Comparison of ENCODE assay signal across 28 cellular contexts in genomic region chr10:12924911-12925310, GRCh38.
"Had no signal": no experiment of that assay in that cellular context is flagged by ENCODE, and none has a peak within 500 bp of the region (broad histone marks: within the 10 kb centered on the region; RNA-seq: fewer than 3 reads in every experiment).

No MANE protein-coding gene starts in this region.

- H3K9me3 ChIP-seq: suprapubic skin, testis, thoracic aorta, thyroid gland, tibial artery, transverse colon, upper lobe of right lung, uterus, vagina had no signal

- ATAC-seq: stimulated activated effector memory CD8-positive, alpha-beta T cell treated with anti-CD3 and anti-CD28 coated beads, Interleukin-12 subunit alpha, Interleukin-12 subunit beta, amount 100 ng/mL, for 72 hours; stimulated activated memory B cell treated with anti-CD40 and anti-IgM and Interleukin-4, amounts not matched to agents 10 μg/mL and 1 μg/mL and 100 μg/mL, for 72 hours; stimulated activated naive B cell treated with anti-CD40 and anti-IgM and Interleukin-4, amounts not matched to agents 10 μg/mL and 1 μg/mL and 100 μg/mL, for 72 hours; stimulated activated naive CD8-positive, alpha-beta T cell treated with anti-CD3 and anti-CD28 coated beads, Interleukin-15, amount 100 ng/mL, for 72 hours; stimulated activated naive CD8-positive, alpha-beta T cell treated with anti-CD3 and anti-CD28 coated beads, Interleukin-15, Interleukin-2, amounts not matched to agents 100 U/mL and 50 U/mL, for 24 hours; upper lobe of right lung had no signal

- H3K27ac ChIP-seq: stomach, suprapubic skin, testis, thoracic aorta, thyroid gland, tibial artery, tibial nerve, transverse colon, upper lobe of left lung, upper lobe of right lung, uterus, vagina had no signal

- H3K36me3 Mint-ChIP-seq: stimulated activated effector memory CD8-positive, alpha-beta T cell treated with anti-CD3 and anti-CD28 coated beads, Interleukin-12 subunit alpha, Interleukin-12 subunit beta, amount 100 ng/mL, for 72 hours; stimulated activated memory B cell treated with anti-CD40 and anti-IgM and Interleukin-4, amounts not matched to agents 10 μg/mL and 1 μg/mL and 100 μg/mL, for 72 hours; stimulated activated naive B cell treated with anti-CD40 and anti-IgM and Interleukin-4, amounts not matched to agents 10 μg/mL and 1 μg/mL and 100 μg/mL, for 72 hours had no signal

- H3K4me1 ChIP-seq: stomach, suprapubic skin, tibial nerve, transverse colon, upper lobe of left lung, upper lobe of right lung, uterus, vagina had no signal

- H3K27ac Mint-ChIP-seq: stimulated activated effector memory CD8-positive, alpha-beta T cell treated with anti-CD3 and anti-CD28 coated beads, Interleukin-12 subunit alpha, Interleukin-12 subunit beta, amount 100 ng/mL, for 72 hours; stimulated activated memory B cell treated with anti-CD40 and anti-IgM and Interleukin-4, amounts not matched to agents 10 μg/mL and 1 μg/mL and 100 μg/mL, for 72 hours; stimulated activated naive B cell treated with anti-CD40 and anti-IgM and Interleukin-4, amounts not matched to agents 10 μg/mL and 1 μg/mL and 100 μg/mL, for 72 hours; stimulated activated naive CD8-positive, alpha-beta T cell treated with anti-CD3 and anti-CD28 coated beads, Interleukin-15, Interleukin-2, amounts not matched to agents 100 ng/mL and 50 ng/mL, for 24 hours; type B pancreatic cell had no signal

- H3K27me3 ChIP-seq: stomach, suprapubic skin, testis, thyroid gland, tibial artery, tibial nerve, transverse colon, upper lobe of left lung, upper lobe of right lung, uterus, vagina had no signal

- H3K9me3 Mint-ChIP-seq: stimulated activated naive CD8-positive, alpha-beta T cell treated with anti-CD3 and anti-CD28 coated beads, Interleukin-15, amount 100 ng/mL, for 72 hours had no signal

- H3K36me3 ChIP-seq: stomach, suprapubic skin, thoracic aorta, thyroid gland, tibial nerve, transverse colon, upper lobe of left lung, upper lobe of right lung, uterus, vagina had no signal

- H3K4me1 Mint-ChIP-seq: stimulated activated effector memory CD8-positive, alpha-beta T cell treated with anti-CD3 and anti-CD28 coated beads, Interleukin-12 subunit alpha, Interleukin-12 subunit beta, amount 100 ng/mL, for 72 hours; stimulated activated memory B cell treated with anti-CD40 and anti-IgM and Interleukin-4, amounts not matched to agents 10 μg/mL and 1 μg/mL and 100 μg/mL, for 72 hours; stimulated activated naive B cell treated with anti-CD40 and anti-IgM and Interleukin-4, amounts not matched to agents 10 μg/mL and 1 μg/mL and 100 μg/mL, for 72 hours; stimulated activated naive CD8-positive, alpha-beta T cell treated with anti-CD3 and anti-CD28 coated beads, Interleukin-15, amount 100 ng/mL, for 72 hours had no signal

- DNase-seq: stimulated activated CD4-positive, alpha-beta T cell treated with anti-CD3 and anti-CD28 coated beads, Interleukin-2, amount 100 ng/mL, for 48 hours; stimulated activated CD4-positive, alpha-beta T cell treated with anti-CD3 and anti-CD28 coated beads, Interleukin-4, amount 100 ng/mL, for 1 hour; stimulated activated CD4-positive, alpha-beta T cell treated with anti-CD3 and anti-CD28 coated beads, Interleukin-4, amount 100 ng/mL, for 24 hours; stimulated activated CD4-positive, alpha-beta T cell treated with anti-CD3 and anti-CD28 coated beads, Interleukin-4, amount 100 ng/mL, for 4 hours; stimulated activated CD8-positive, alpha-beta memory T cell treated with anti-CD3 and anti-CD28 coated beads, Interleukin-4, amount 100 ng/mL, for 48 hours; stimulated activated naive B cell treated with anti-CD40 and anti-IgM and Interleukin-4, amounts not matched to agents 10 μg/mL and 1 μg/mL and 100 μg/mL, for 72 hours; stimulated activated naive CD4-positive, alpha-beta T cell; stimulated activated naive CD4-positive, alpha-beta T cell treated with Interleukin-2 at 50 U/mL for 16 hours; stimulated activated naive CD8-positive, alpha-beta T cell treated with anti-CD3 and anti-CD28 coated beads, Interleukin-15, amount 100 ng/mL, for 72 hours; stimulated activated naive CD8-positive, alpha-beta T cell treated with anti-CD3 and anti-CD28 coated beads, Interleukin-15, Interleukin-2, amounts not matched to agents 100 U/mL and 50 U/mL, for 24 hours; stomach; substantia nigra; testis; thyroid gland; tibial artery; transverse colon; trophoblast cell; upper lobe of left lung; upper lobe of right lung; uterus had no signal

- H3K4me3 Mint-ChIP-seq: stimulated activated effector memory CD8-positive, alpha-beta T cell treated with anti-CD3 and anti-CD28 coated beads, Interleukin-12 subunit alpha, Interleukin-12 subunit beta, amount 100 ng/mL, for 72 hours; stimulated activated memory B cell treated with anti-CD40 and anti-IgM and Interleukin-4, amounts not matched to agents 10 μg/mL and 1 μg/mL and 100 μg/mL, for 72 hours; stimulated activated naive B cell treated with anti-CD40 and anti-IgM and Interleukin-4, amounts not matched to agents 10 μg/mL and 1 μg/mL and 100 μg/mL, for 72 hours; stimulated activated naive CD8-positive, alpha-beta T cell treated with anti-CD3 and anti-CD28 coated beads, Interleukin-15, amount 100 ng/mL, for 72 hours; stimulated activated naive CD8-positive, alpha-beta T cell treated with anti-CD3 and anti-CD28 coated beads, Interleukin-15, Interleukin-2, amounts not matched to agents 100 ng/mL and 50 ng/mL, for 24 hours; type B pancreatic cell had no signal

- H3K27me3 Mint-ChIP-seq: stimulated activated naive CD8-positive, alpha-beta T cell treated with anti-CD3 and anti-CD28 coated beads, Interleukin-15, amount 100 ng/mL, for 72 hours; stimulated activated naive CD8-positive, alpha-beta T cell treated with anti-CD3 and anti-CD28 coated beads, Interleukin-15, Interleukin-2, amounts not matched to agents 100 ng/mL and 50 ng/mL, for 24 hours; type B pancreatic cell had no signal

- H3K4me3 ChIP-seq: stomach, suprapubic skin, testis, thoracic aorta, thyroid gland, tibial artery, tibial nerve, transverse colon, upper lobe of left lung, upper lobe of right lung, uterus, vagina had no signal
